ENCODE assay signal across 17 cellular contexts in the genomic region with DNA sequence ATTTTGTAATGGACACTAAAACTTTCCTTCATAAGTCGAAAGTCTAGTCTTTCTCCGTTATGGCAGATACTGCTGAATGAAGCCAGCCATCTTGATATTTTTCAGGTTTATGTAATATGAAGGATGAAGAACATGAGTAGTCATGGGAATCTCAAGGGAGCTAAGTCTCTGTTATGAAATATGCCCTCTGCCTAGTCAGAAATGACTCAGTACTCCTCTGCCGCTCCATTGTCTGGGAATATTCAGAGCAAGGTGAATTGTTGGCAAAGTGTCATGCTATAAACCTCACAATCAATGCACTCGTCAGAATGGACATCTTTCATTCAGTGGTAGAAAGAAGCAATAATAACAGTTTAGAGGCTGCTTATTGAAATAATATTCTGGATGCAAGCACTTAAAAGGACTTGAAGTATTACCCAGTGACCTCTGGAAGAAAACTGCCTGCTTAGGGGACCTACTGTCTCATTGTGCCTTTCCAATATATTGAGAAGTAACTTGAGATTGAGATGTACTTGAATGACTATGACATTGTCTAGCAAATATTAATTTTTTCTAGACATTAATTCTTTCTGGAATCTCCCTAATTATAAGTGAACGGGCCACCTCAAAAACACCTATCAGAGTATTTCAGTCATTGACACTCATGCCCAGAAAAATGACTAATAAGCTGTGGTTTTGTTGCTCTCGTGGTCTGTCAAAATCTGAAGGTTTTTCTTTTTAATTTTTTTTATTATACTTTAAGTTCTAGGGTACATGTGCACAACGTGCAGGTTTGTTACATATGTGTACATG.
"Had no signal": no experiment of that assay in that cellular context is flagged by ENCODE, and none has a peak within 500 bp of the region (broad histone marks: within the 10 kb centered on the region; RNA-seq: fewer than 3 reads in every experiment).

No MANE protein-coding gene starts in this region.

- H3K27me3 Mint-ChIP-seq: activated naive CD4-positive, alpha-beta T cell treated with anti-CD3 and anti-CD28 coated beads, Interleukin-2, amount 50 U/mL, for 24 hours; dendritic cell treated with granulocyte-macrophage colony-stimulating factor and Interleukin-4, amounts not matched to agents 40 ng/mL and 50 ng/mL, for 4 days; natural killer cell treated with Interleukin-12 subunit alpha and Interleukin-12 subunit beta and Interleukin-15 and Interleukin-18, amount 100 ng/mL, for 72 hours; progenitor cell of endocrine pancreas; stimulated activated memory B cell treated with anti-CD40 and anti-IgM and Interleukin-4, amounts not matched to agents 10 μg/mL and 1 μg/mL and 100 μg/mL, for 72 hours had no signal

- DNase-seq: amniotic stem cell; body of pancreas; head of caudate nucleus; islet precursor cell; left lung; mesenchymal stem cell; occipital lobe; right lobe of liver; spleen; stimulated activated CD4-positive, alpha-beta T cell treated with anti-CD3 and anti-CD28 coated beads, Interleukin-1b, Interleukin-23, amount 100 ng/mL, for 48 hours; transverse colon had no signal

- H3K4me3 ChIP-seq: body of pancreas, esophagus muscularis mucosa, left lung, right lobe of liver, spleen, transverse colon had no signal

- H3K27me3 ChIP-seq: body of pancreas, esophagus muscularis mucosa, left lung, right lobe of liver, spleen, transverse colon had no signal

- H3K9me3 ChIP-seq: body of pancreas, esophagus muscularis mucosa, left lung, right lobe of liver, spleen, transverse colon had no signal

- H3K36me3 ChIP-seq: esophagus muscularis mucosa, left lung, right lobe of liver, spleen, transverse colon had no signal

- H3K36me3 Mint-ChIP-seq: activated naive CD4-positive, alpha-beta T cell treated with anti-CD3 and anti-CD28 coated beads, Interleukin-2, amount 50 U/mL, for 24 hours; natural killer cell treated with Interleukin-12 subunit alpha and Interleukin-12 subunit beta and Interleukin-15 and Interleukin-18, amount 100 ng/mL, for 72 hours; stimulated activated memory B cell treated with anti-CD40 and anti-IgM and Interleukin-4, amounts not matched to agents 10 μg/mL and 1 μg/mL and 100 μg/mL, for 72 hours had no signal

- H3K4me1 Mint-ChIP-seq: stimulated activated memory B cell treated with anti-CD40 and anti-IgM and Interleukin-4, amounts not matched to agents 10 μg/mL and 1 μg/mL and 100 μg/mL, for 72 hours had no signal

- H3K27ac Mint-ChIP-seq: activated naive CD4-positive, alpha-beta T cell treated with anti-CD3 and anti-CD28 coated beads, Interleukin-2, amount 50 U/mL, for 24 hours; dendritic cell treated with granulocyte-macrophage colony-stimulating factor and Interleukin-4, amounts not matched to agents 40 ng/mL and 50 ng/mL, for 4 days; natural killer cell treated with Interleukin-12 subunit alpha and Interleukin-12 subunit beta and Interleukin-15 and Interleukin-18, amount 100 ng/mL, for 72 hours; progenitor cell of endocrine pancreas; stimulated activated memory B cell treated with anti-CD40 and anti-IgM and Interleukin-4, amounts not matched to agents 10 μg/mL and 1 μg/mL and 100 μg/mL, for 72 hours had no signal

- H3K9me3 Mint-ChIP-seq: activated naive CD4-positive, alpha-beta T cell treated with anti-CD3 and anti-CD28 coated beads, Interleukin-2, amount 50 U/mL, for 24 hours had no signal

- H3K4me1 ChIP-seq: body of pancreas, esophagus muscularis mucosa, left lung, right lobe of liver, spleen, transverse colon had no signal

- H3K4me3 Mint-ChIP-seq: activated naive CD4-positive, alpha-beta T cell treated with anti-CD3 and anti-CD28 coated beads, Interleukin-2, amount 50 U/mL, for 24 hours; dendritic cell treated with granulocyte-macrophage colony-stimulating factor and Interleukin-4, amounts not matched to agents 40 ng/mL and 50 ng/mL, for 4 days; natural killer cell treated with Interleukin-12 subunit alpha and Interleukin-12 subunit beta and Interleukin-15 and Interleukin-18, amount 100 ng/mL, for 72 hours; stimulated activated memory B cell treated with anti-CD40 and anti-IgM and Interleukin-4, amounts not matched to agents 10 μg/mL and 1 μg/mL and 100 μg/mL, for 72 hours had no signal

- H3K27ac ChIP-seq: body of pancreas, esophagus muscularis mucosa, left lung, right lobe of liver, spleen, transverse colon had no signal

- ATAC-seq: body of pancreas; left lung; natural killer cell treated with Interleukin-12 subunit alpha and Interleukin-12 subunit beta and Interleukin-15 and Interleukin-18, amount 100 ng/mL, for 72 hours; right lobe of liver; stimulated activated memory B cell treated with anti-CD40 and anti-IgM and Interleukin-4, amounts not matched to agents 10 μg/mL and 1 μg/mL and 100 μg/mL, for 72 hours had no signal
